ENCODE assay signal across 1 cellular context in the genomic region with DNA sequence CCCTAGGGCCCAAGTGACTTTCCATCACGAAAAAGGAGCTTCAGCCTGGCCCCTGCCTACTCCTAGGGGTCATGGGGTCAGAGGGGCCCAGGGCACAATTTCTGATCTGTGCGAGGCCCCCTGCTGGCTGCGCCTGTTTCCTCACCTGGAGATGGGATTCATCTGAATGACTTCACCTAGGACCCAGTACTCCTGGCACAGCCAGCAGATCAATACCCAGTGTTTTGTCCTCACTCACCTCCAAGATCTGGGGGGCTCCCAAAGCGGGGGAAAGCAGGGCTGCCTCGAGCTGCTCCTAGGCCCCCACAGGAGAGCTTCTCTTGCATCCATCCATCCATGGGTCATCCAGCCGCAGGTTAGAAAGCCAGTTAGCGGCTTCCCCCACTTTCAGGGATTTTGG.
TF ChIP-seq lines count a peak whose summit lies in the region.

No MANE protein-coding gene starts in this region.

TF ChIP-seq in HepG2, 621 proteins besides CTCF, POLR2A, EP300 and RAD21 (continued from another document and continues in another):
- TF ChIP-seq, protein P1, sequence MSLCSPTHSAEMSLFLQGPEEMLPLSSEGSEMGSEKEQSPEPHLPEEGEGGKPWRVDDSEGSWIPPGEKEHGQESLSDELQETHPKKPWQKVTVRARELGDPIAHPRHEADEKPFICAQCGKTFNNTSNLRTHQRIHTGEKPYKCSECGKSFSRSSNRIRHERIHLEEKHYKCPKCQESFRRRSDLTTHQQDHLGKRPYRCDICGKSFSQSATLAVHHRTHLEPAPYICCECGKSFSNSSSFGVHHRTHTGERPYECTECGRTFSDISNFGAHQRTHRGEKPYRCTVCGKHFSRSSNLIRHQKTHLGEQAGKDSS (CRISPR knock-in tag; IDR thresholded peaks at IDR 0.05; ENCODE audit: borderline replicate concordance, low read depth), result no peak
- TF ChIP-seq, protein P2, sequence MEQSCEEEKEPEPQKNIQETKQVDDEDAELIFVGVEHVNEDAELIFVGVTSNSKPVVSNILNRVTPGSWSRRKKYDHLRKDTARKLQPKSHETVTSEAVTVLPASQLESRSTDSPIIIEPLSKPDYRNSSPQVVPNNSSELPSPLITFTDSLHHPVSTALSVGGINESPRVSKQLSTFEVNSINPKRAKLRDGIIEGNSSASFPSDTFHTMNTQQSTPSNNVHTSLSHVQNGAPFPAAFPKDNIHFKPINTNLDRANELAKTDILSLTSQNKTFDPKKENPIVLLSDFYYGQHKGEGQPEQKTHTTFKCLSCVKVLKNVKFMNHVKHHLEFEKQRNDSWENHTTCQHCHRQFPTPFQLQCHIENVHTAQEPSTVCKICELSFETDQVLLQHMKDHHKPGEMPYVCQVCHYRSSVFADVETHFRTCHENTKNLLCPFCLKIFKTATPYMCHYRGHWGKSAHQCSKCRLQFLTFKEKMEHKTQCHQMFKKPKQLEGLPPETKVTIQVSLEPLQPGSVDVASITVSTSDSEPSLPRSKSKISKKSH (CRISPR knock-in tag; IDR thresholded peaks at IDR 0.05; ENCODE audit: borderline replicate concordance), result peak; percentile 34; the same call in 1 of the 2 replicates
- TF ChIP-seq HMG20A (CRISPR knock-in tag; IDR thresholded peaks at IDR 0.05; ENCODE audit: borderline replicate concordance) (no peak), HOXA5 (CRISPR knock-in tag; IDR thresholded peaks at IDR 0.05) (0 out of 2 replicates have a peak, but pooled peaks have one; percentile 31), ZNF549 (CRISPR knock-in tag; IDR thresholded peaks at IDR 0.05) (no peak), ZNF101 (CRISPR knock-in tag; IDR thresholded peaks at IDR 0.05; ENCODE audit: borderline replicate concordance, low read depth) (no peak), ZFP90 (CRISPR knock-in tag; IDR thresholded peaks at IDR 0.05; ENCODE audit: borderline replicate concordance) (peak; percentile 38; the same call in 1 of the 2 replicates), PRPF4 (IDR thresholded peaks at IDR 0.05; ENCODE audit: low read depth, low read length, poor library complexity, severe bottlenecking) (no peak), MYC (CRISPR knock-in tag; IDR thresholded peaks at IDR 0.05; ENCODE audit: borderline replicate concordance) (0 out of 2 replicates have a peak, but pooled peaks have one; percentile 40), GTF3A (CRISPR knock-in tag; conservative IDR thresholded peaks at IDR 0.05) (no peak), ZFY (CRISPR knock-in tag; IDR thresholded peaks at IDR 0.05) (0 out of 2 replicates have a peak, but pooled peaks have one; percentile 30), FOSL2 (CRISPR knock-in tag; IDR thresholded peaks at IDR 0.05) (no peak), MED13 (CRISPR knock-in tag; IDR thresholded peaks at IDR 0.05) (0 out of 2 replicates have a peak, but pooled peaks have one; percentile 27), ZNF326 (CRISPR knock-in tag; IDR thresholded peaks at IDR 0.05; ENCODE audit: borderline replicate concordance) (no peak), STAG1 (CRISPR knock-in tag; IDR thresholded peaks at IDR 0.05) (peak; percentile 40), CEBPB (IDR thresholded peaks at IDR 0.05; ENCODE audit: borderline replicate concordance, low read depth, low read length) (no peak), BORCS8-MEF2B (CRISPR knock-in tag; IDR thresholded peaks at IDR 0.05) (0 out of 2 replicates have a peak, but pooled peaks have one; percentile 38), ZNF496 (CRISPR knock-in tag; IDR thresholded peaks at IDR 0.05; ENCODE audit: insufficient replicate concordance) (no peak), NFKB2 (CRISPR knock-in tag; IDR thresholded peaks at IDR 0.05; ENCODE audit: borderline replicate concordance) (peak; percentile 81), ZNF234 (CRISPR knock-in tag; conservative IDR thresholded peaks at IDR 0.05) (no peak), FOXM1 (CRISPR knock-in tag; IDR thresholded peaks at IDR 0.05) (no peak), NKX3-1 (CRISPR knock-in tag; IDR thresholded peaks at IDR 0.05) (0 out of 2 replicates have a peak, but pooled peaks have one; percentile 40), PAWR (CRISPR knock-in tag; IDR thresholded peaks at IDR 0.05; ENCODE audit: borderline replicate concordance) (no peak), ZNF615 (CRISPR knock-in tag; IDR thresholded peaks at IDR 0.05; ENCODE audit: borderline replicate concordance) (no peak), RXRB (CRISPR knock-in tag; IDR thresholded peaks at IDR 0.05; ENCODE audit: borderline replicate concordance) (peak; percentile 29; the same call in 1 of the 2 replicates), NR2F2 (IDR thresholded peaks at IDR 0.05; ENCODE audit: borderline replicate concordance, low read depth) (peak; percentile 68; the same call in 1 of the 2 replicates), ZNF263 (CRISPR knock-in tag; IDR thresholded peaks at IDR 0.05) (peak; percentile 58), HNF4A (CRISPR knock-in tag; IDR thresholded peaks at IDR 0.05) (peak; percentile 23; the same call in 1 of the 2 replicates), NFE2 (CRISPR knock-in tag; IDR thresholded peaks at IDR 0.05) (no peak), PTBP1 (IDR thresholded peaks at IDR 0.05; ENCODE audit: low read depth, low read length, poor library complexity, severe bottlenecking) (no peak), SRY (CRISPR knock-in tag; IDR thresholded peaks at IDR 0.05) (no peak), RXRA (CRISPR knock-in tag; IDR thresholded peaks at IDR 0.05) (peak; percentile 27; the same call in 1 of the 2 replicates), NR2F6 (IDR thresholded peaks at IDR 0.05) (peak; percentile 99), NR2F6 (CRISPR knock-in tag; IDR thresholded peaks at IDR 0.05) (peak; percentile 98), NCOA2 (CRISPR knock-in tag; IDR thresholded peaks at IDR 0.05) (no peak), ZNF557 (CRISPR knock-in tag; IDR thresholded peaks at IDR 0.05) (no peak), KLF6 (CRISPR knock-in tag; IDR thresholded peaks at IDR 0.05) (no peak)
- TF ChIP-seq, protein P3, sequence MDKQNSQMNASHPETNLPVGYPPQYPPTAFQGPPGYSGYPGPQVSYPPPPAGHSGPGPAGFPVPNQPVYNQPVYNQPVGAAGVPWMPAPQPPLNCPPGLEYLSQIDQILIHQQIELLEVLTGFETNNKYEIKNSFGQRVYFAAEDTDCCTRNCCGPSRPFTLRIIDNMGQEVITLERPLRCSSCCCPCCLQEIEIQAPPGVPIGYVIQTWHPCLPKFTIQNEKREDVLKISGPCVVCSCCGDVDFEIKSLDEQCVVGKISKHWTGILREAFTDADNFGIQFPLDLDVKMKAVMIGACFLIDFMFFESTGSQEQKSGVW (CRISPR knock-in tag; IDR thresholded peaks at IDR 0.05; ENCODE audit: borderline replicate concordance), result no peak
- TF ChIP-seq, protein P4, sequence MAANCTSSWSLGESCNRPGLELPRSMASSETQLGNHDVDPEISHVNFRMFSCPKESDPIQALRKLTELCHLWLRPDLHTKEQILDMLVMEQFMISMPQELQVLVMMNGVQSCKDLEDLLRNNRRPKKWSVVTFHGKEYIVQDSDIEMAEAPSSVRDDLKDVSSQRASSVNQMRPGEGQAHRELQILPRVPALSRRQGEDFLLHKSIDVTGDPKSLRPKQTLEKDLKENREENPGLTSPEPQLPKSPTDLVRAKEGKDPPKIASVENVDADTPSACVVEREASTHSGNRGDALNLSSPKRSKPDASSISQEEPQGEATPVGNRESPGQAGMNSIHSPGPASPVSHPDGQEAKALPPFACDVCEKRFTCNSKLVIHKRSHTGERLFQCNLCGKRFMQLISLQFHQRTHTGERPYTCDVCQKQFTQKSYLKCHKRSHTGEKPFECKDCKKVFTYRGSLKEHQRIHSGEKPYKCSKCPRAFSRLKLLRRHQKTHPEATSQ (CRISPR knock-in tag; IDR thresholded peaks at IDR 0.05; ENCODE audit: borderline replicate concordance), result no peak
- TF ChIP-seq, protein P5, sequence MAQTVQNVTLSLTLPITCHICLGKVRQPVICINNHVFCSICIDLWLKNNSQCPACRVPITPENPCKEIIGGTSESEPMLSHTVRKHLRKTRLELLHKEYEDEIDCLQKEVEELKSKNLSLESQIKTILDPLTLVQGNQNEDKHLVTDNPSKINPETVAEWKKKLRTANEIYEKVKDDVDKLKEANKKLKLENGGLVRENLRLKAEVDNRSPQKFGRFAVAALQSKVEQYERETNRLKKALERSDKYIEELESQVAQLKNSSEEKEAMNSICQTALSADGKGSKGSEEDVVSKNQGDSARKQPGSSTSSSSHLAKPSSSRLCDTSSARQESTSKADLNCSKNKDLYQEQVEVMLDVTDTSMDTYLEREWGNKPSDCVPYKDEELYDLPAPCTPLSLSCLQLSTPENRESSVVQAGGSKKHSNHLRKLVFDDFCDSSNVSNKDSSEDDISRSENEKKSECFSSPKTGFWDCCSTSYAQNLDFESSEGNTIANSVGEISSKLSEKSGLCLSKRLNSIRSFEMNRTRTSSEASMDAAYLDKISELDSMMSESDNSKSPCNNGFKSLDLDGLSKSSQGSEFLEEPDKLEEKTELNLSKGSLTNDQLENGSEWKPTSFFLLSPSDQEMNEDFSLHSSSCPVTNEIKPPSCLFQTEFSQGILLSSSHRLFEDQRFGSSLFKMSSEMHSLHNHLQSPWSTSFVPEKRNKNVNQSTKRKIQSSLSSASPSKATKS (CRISPR knock-in tag; IDR thresholded peaks at IDR 0.05), result no peak
- TF ChIP-seq, protein P6, sequence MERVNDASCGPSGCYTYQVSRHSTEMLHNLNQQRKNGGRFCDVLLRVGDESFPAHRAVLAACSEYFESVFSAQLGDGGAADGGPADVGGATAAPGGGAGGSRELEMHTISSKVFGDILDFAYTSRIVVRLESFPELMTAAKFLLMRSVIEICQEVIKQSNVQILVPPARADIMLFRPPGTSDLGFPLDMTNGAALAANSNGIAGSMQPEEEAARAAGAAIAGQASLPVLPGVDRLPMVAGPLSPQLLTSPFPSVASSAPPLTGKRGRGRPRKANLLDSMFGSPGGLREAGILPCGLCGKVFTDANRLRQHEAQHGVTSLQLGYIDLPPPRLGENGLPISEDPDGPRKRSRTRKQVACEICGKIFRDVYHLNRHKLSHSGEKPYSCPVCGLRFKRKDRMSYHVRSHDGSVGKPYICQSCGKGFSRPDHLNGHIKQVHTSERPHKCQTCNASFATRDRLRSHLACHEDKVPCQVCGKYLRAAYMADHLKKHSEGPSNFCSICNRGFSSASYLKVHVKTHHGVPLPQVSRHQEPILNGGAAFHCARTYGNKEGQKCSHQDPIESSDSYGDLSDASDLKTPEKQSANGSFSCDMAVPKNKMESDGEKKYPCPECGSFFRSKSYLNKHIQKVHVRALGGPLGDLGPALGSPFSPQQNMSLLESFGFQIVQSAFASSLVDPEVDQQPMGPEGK (CRISPR knock-in tag; IDR thresholded peaks at IDR 0.05), result 0 out of 2 replicates have a peak, but pooled peaks have one; percentile 23
- TF ChIP-seq, protein P7, sequence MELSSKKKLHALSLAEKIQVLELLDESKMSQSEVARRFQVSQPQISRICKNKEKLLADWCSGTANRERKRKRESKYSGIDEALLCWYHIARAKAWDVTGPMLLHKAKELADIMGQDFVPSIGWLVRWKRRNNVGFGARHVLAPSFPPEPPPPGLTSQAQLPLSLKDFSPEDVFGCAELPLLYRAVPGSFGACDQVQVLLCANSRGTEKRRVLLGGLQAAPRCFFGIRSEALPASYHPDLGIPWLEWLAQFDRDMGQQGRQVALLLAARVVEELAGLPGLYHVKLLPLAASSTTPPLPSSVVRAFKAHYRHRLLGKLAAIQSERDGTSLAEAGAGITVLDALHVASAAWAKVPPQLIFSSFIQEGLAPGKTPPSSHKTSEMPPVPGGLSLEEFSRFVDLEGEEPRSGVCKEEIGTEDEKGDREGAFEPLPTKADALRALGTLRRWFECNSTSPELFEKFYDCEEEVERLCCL (CRISPR knock-in tag; IDR thresholded peaks at IDR 0.05; ENCODE audit: borderline replicate concordance), result no peak
- TF ChIP-seq, protein P8, sequence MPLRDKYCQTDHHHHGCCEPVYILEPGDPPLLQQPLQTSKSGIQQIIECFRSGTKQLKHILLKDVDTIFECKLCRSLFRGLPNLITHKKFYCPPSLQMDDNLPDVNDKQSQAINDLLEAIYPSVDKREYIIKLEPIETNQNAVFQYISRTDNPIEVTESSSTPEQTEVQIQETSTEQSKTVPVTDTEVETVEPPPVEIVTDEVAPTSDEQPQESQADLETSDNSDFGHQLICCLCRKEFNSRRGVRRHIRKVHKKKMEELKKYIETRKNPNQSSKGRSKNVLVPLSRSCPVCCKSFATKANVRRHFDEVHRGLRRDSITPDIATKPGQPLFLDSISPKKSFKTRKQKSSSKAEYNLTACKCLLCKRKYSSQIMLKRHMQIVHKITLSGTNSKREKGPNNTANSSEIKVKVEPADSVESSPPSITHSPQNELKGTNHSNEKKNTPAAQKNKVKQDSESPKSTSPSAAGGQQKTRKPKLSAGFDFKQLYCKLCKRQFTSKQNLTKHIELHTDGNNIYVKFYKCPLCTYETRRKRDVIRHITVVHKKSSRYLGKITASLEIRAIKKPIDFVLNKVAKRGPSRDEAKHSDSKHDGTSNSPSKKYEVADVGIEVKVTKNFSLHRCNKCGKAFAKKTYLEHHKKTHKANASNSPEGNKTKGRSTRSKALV (CRISPR knock-in tag; IDR thresholded peaks at IDR 0.05), result 0 out of 2 replicates have a peak, but pooled peaks have one; percentile 43
- TF ChIP-seq, protein P9, sequence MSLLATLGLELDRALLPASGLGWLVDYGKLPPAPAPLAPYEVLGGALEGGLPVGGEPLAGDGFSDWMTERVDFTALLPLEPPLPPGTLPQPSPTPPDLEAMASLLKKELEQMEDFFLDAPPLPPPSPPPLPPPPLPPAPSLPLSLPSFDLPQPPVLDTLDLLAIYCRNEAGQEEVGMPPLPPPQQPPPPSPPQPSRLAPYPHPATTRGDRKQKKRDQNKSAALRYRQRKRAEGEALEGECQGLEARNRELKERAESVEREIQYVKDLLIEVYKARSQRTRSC (CRISPR knock-in tag; IDR thresholded peaks at IDR 0.05; ENCODE audit: low read depth), result no peak
- TF ChIP-seq, protein P10, sequence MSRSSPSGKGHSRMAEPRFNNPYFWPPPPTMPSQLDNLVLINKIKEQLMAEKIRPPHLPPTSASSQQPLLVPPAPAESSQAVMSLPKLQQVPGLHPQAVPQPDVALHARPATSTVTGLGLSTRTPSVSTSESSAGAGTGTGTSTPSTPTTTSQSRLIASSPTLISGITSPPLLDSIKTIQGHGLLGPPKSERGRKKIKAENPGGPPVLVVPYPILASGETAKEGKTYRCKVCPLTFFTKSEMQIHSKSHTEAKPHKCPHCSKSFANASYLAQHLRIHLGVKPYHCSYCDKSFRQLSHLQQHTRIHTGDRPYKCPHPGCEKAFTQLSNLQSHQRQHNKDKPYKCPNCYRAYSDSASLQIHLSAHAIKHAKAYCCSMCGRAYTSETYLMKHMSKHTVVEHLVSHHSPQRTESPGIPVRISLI (CRISPR knock-in tag; IDR thresholded peaks at IDR 0.05; ENCODE audit: borderline replicate concordance), result no peak
- TF ChIP-seq, protein P11, sequence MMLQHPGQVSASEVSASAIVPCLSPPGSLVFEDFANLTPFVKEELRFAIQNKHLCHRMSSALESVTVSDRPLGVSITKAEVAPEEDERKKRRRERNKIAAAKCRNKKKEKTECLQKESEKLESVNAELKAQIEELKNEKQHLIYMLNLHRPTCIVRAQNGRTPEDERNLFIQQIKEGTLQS (CRISPR knock-in tag; IDR thresholded peaks at IDR 0.05), result 0 out of 2 replicates have a peak, but pooled peaks have one; percentile 24
- TF ChIP-seq, protein P12, sequence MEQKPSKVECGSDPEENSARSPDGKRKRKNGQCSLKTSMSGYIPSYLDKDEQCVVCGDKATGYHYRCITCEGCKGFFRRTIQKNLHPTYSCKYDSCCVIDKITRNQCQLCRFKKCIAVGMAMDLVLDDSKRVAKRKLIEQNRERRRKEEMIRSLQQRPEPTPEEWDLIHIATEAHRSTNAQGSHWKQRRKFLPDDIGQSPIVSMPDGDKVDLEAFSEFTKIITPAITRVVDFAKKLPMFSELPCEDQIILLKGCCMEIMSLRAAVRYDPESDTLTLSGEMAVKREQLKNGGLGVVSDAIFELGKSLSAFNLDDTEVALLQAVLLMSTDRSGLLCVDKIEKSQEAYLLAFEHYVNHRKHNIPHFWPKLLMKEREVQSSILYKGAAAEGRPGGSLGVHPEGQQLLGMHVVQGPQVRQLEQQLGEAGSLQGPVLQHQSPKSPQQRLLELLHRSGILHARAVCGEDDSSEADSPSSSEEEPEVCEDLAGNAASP (CRISPR knock-in tag; IDR thresholded peaks at IDR 0.05; ENCODE audit: borderline replicate concordance), result 0 out of 2 replicates have a peak, but pooled peaks have one; percentile 34
